ENCODE assay signal across 8 cellular contexts in the genomic region with DNA sequence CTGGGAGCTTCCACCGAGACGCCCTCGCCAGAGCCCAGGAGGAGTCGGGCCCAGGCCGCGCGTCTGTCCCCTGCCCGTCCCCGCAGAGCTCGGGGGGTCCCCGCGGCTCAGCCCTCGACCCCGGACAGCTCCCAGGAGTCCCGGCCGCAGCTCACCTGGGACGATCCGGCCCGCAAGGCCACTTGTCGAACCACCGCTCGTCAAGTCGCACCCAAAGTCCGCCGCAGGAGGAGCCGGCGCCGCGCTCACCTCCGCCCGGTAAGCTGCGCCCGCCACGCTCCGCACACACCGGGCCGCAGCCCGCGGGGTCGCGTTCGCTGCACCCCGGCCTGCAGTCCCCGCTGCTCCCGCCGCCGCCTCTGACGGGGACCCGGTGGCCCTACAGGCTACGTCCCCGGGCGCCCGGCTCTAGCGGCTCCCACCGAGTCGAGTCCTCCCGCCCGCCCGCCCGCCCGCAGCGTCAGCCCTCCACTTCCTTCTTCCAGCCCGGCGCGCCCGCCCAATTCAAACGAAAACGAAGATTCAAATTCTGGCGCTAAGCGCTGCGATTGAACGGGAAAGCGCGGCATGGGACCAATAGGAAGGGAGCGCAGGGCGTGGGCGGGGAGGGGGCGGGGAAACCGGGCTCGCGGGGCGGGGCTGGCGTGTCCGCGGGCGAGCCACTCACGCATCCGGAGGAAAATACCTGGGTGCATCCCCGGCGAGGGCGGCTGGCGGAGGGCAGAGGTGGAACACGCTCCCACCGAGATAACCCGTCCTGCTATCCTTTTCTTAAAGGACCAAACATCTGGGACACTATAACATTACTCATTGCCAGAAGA. TPM values are rescaled to one million over a fixed set of nuclear protein-coding genes. Genes with fewer than 3 reads are reported as not detected.
DNase-seq lines count a peak whose midpoint lies in the region; ATAC-seq, FAIRE-seq and TF ChIP-seq lines count a peak whose summit lies in the region.

A gene with protein sequence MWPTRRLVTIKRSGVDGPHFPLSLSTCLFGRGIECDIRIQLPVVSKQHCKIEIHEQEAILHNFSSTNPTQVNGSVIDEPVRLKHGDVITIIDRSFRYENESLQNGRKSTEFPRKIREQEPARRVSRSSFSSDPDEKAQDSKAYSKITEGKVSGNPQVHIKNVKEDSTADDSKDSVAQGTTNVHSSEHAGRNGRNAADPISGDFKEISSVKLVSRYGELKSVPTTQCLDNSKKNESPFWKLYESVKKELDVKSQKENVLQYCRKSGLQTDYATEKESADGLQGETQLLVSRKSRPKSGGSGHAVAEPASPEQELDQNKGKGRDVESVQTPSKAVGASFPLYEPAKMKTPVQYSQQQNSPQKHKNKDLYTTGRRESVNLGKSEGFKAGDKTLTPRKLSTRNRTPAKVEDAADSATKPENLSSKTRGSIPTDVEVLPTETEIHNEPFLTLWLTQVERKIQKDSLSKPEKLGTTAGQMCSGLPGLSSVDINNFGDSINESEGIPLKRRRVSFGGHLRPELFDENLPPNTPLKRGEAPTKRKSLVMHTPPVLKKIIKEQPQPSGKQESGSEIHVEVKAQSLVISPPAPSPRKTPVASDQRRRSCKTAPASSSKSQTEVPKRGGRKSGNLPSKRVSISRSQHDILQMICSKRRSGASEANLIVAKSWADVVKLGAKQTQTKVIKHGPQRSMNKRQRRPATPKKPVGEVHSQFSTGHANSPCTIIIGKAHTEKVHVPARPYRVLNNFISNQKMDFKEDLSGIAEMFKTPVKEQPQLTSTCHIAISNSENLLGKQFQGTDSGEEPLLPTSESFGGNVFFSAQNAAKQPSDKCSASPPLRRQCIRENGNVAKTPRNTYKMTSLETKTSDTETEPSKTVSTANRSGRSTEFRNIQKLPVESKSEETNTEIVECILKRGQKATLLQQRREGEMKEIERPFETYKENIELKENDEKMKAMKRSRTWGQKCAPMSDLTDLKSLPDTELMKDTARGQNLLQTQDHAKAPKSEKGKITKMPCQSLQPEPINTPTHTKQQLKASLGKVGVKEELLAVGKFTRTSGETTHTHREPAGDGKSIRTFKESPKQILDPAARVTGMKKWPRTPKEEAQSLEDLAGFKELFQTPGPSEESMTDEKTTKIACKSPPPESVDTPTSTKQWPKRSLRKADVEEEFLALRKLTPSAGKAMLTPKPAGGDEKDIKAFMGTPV (N-terminal part only) (minus strand): TSS at position 480 of the 821 bp plus-strand sequence. CDS start 756 bp downstream, outside the sequence.

- intact Hi-C loops in T-helper 1 cell treated with Interleukin-12 subunit alpha and Interleukin-12 subunit beta and Interleukin-4 antibody, amounts not matched to agents 30 ng/mL and 1 ng/mL, for 36 hours (cut with micrococcal nuclease) = loop anchor here (1.0 to 5.0 kb wide), 9 partner anchors 23 to 1985 kb away; a partner anchor contains a TSS
- intact Hi-C loops in psoas muscle (cut with DNase I) = no loop called here

- peaks cover 0 to 11% of the 10 kb centered on the region in 2 donors for H3K27me3 ChIP-seq in right atrium auricular region
- peaks cover 0 to 40% (median 10%) of the 10 kb centered on the region in 3 donors for H3K27me3 ChIP-seq in psoas muscle (ENCODE audit: insufficient read depth in 3 of 3, low read length in 2 of 3)

- H3K36me3 ChIP-seq in right atrium auricular region = no peaks in the 10 kb centered on the region
- H3K36me3 ChIP-seq in psoas muscle (ENCODE audit: insufficient read depth in 1 of 2, low read depth in 1 of 2) = no peaks in the 10 kb centered on the region

- H3K4me3 ChIP-seq in right atrium auricular region = peak within 1 kb of the TSS; percentile 42 to 68
- H3K4me3 ChIP-seq in psoas muscle = peak within 1 kb of the TSS; percentile 66

- H3K27ac ChIP-seq in right atrium auricular region (no peak within 1 kb of the TSS), psoas muscle (no peak within 1 kb of the TSS)

- DNase-seq in NCI-H1436 (lab: John Stamatoyannopoulos, UW) (peak; percentile 97), amniotic epithelial cell (ENCODE audit: low read depth) (peak; percentile 79), right atrium auricular region (ENCODE audit: low spot score) (peak; percentile 75), psoas muscle (peak; percentile 80 to 84), urothelium cell line (ENCODE audit: low spot score) (peak; percentile 91)

- ATAC-seq in GM18498 (IDR thresholded peaks at IDR 0.05; ENCODE audit: unreplicated experiment) (peak; percentile 90), HG02852 (IDR thresholded peaks at IDR 0.05; ENCODE audit: unreplicated experiment) (peak; percentile 74), psoas muscle (peak; percentile 71 to 94 (median 88))

- 0 to 1% (median 1%) methylated on average over 63 to 95 of the region's 95 CpGs for WGBS in psoas muscle, 3 donors

- H3K9me3 ChIP-seq in right atrium auricular region (no peaks in the 10 kb centered on the region), psoas muscle (no peaks in the 10 kb centered on the region)

- no peak for FAIRE-seq in urothelium cell line (lab: Jason Lieb, UNC)

- TF ChIP-seq CTCF in right atrium auricular region (IDR thresholded peaks at IDR 0.05) (no peak), psoas muscle (IDR thresholded peaks at IDR 0.05) (no peak)

- peaks cover 0 to 23% of the 10 kb centered on the region in 2 donors for H3K4me1 ChIP-seq in right atrium auricular region
- H3K4me1 ChIP-seq in psoas muscle = peaks cover 10% of the 10 kb centered on the region

RNA-seq across cellular contexts. Expression of the gene that starts here (rescaled TPM):
- total RNA-seq in T-helper 1 cell treated with Interleukin-12 subunit alpha and Interleukin-12 subunit beta and Interleukin-4 antibody, amounts not matched to agents 30 ng/mL and 1 ng/mL, for 36 hours = 219 and 221 TPM in 2 replicates
- total RNA-seq in right atrium auricular region (1 to 10 TPM in 1 of 2 donors, under 1 TPM in 1; 0.35 to 4.0 TPM), psoas muscle (under 1 TPM; 0.02 to 0.84 (median 0.31) TPM)
- polyA plus RNA-seq in psoas muscle = under 1 TPM in 2 of 3 donors, not detected in 1; 0.06 to 0.07 TPM

Comparison
In these comparisons a context has a peak if more than half of its experiments do, and no peak if none do; other contexts are left out.
1. RNA of the gene that starts here (total RNA-seq): 219 to 221 TPM in T-helper 1 cell treated with Interleukin-12 subunit alpha and Interleukin-12 subunit beta and Interleukin-4 antibody, amounts not matched to agents 30 ng/mL and 1 ng/mL, for 36 hours; 0.35 to 4.0 TPM in right atrium auricular region and 0.02 to 0.84 TPM in psoas muscle; every median in the first group is over 10 times any median in the second.
2. Peak in DNase-seq, ATAC-seq and H3K4me3 ChIP-seq in psoas muscle; RNA of the gene not detected or under 1 TPM.
3. Peak in every context shown above with its lines, with median percentiles within 50 percentile points of each other: ATAC-seq and DNase-seq.